Comparison of ENCODE assay signal across 19 cellular contexts in the genomic region with DNA sequence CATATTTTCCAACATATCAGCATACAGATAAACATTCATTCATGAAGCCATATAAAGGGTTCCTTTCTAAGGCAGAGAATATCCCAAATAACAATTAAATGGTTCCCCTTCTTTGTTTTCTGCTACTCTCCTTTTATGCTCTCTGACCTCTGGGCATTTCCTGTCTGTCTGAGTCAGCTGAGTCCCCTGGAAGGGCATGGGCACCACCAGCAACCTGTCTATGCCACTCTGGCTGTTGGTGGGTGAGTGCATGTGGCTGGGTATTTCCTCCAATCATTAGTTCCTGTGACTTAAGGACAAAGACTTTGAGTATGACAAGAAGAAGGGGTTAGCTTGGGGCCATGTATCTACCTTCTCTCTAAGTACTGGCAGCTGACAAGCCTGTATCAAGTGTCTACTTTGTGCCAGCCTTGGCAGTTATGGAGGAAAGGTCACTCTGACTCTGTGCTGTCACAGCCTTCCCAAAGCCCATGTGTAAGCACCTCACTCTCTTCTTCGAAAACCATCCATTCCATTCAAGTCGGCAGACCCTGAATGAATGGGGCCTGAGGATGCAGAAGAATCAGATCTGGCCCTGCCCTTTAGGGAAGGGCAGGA.
DNase-seq lines count a peak whose midpoint lies in the region; ATAC-seq and TF ChIP-seq lines count a peak whose summit lies in the region.
"Had no signal": no experiment of that assay in that cellular context is flagged by ENCODE, and none has a peak within 500 bp of the region (broad histone marks: within the 10 kb centered on the region; RNA-seq: fewer than 3 reads in every experiment).

No MANE protein-coding gene starts in this region.

- 96% methylated on average over 2 of the region's 2 CpGs for WGBS in SK-N-SH (ENCODE audit: low lambda C conversion rate)

- no peak for DNase-seq in SK-N-SH
- no peak for DNase-seq in left ventricle myocardium superior
- peak; percentile 19 for DNase-seq in renal cortical epithelial cell (ENCODE audit: low read depth)
- no peak for DNase-seq in DMS153 (lab: John Stamatoyannopoulos, UW)
- no peak for DNase-seq in NCI-H187 treated with DMSO at 0.1 percent for 48 hours (lab: John Stamatoyannopoulos, UW)
- no peak for DNase-seq in SHP77 (lab: John Stamatoyannopoulos, UW)
- DNase-seq: 8988T; BE2C; Calu3; CD4-positive, alpha-beta memory T cell; DMS79; IMR-90; Kasumi-1; NCI-H1930; NCI-H446; PC-9 had no signal

- H3K4me3 ChIP-seq in SK-N-SH (ENCODE audit: low read depth in 2 of 2, low read length in 1 of 2) (no peak overlapping the region), Loucy (ENCODE audit: low read length, poor library complexity, severe bottlenecking) (peak overlapping the region; percentile 8)
- H3K4me3 ChIP-seq: PC-9 had no signal

- H3K4me1 ChIP-seq in SK-N-SH (ENCODE audit: control insufficient read depth in 1 of 2, insufficient read depth in 2 of 2, low read depth in 1 of 2, low read length in 1 of 2) (peaks cover 65 to 79% of the 10 kb centered on the region in 2 experiments), Loucy (ENCODE audit: insufficient read depth, low read length, poor library complexity, severe bottlenecking) (peaks cover 77% of the 10 kb centered on the region)

- H4K20me1 ChIP-seq in SK-N-SH (ENCODE audit: insufficient read depth) (no peaks in the 10 kb centered on the region), Loucy (ENCODE audit: insufficient read depth, low read length, poor library complexity, severe bottlenecking) (no peaks in the 10 kb centered on the region)

- H3K4me2 ChIP-seq in SK-N-SH (peak overlapping the region; percentile 33; the same call in 1 of the 2 replicates), Loucy (ENCODE audit: low read depth, low read length, poor library complexity, severe bottlenecking) (peak overlapping the region; percentile 37)
- H3K4me2 ChIP-seq: PC-9 had no signal

- POLR2A ChIA-PET in SK-N-SH (lab: Yijun Ruan, JAX): interaction anchor here (1.3 to 1.6 kb wide), 2 partner anchors 20 to 81 kb away, joined by 3 read pairs; no protein-coding TSS in a partner anchor

- H3K9ac ChIP-seq in SK-N-SH: no peak overlapping the region
- peak overlapping the region; percentile 22 for H3K9ac ChIP-seq in Loucy (ENCODE audit: low read depth, low read length, poor library complexity, severe bottlenecking)

- intact Hi-C loops in left ventricle myocardium superior (cut with micrococcal nuclease): no loop called here

- no peaks in the 10 kb centered on the region for H3K79me2 ChIP-seq in SK-N-SH (ENCODE audit: insufficient read depth)
- H3K79me2 ChIP-seq in Loucy (ENCODE audit: insufficient read depth, low read length): no peaks in the 10 kb centered on the region

- TF ChIP-seq CTCF in SK-N-SH (IDR thresholded peaks at IDR 0.05): no peak
- TF ChIP-seq CTCF in Loucy (conservative IDR thresholded peaks at IDR 0.05; ENCODE audit: low read length): no peak

- CTCF ChIA-PET in SK-N-SH (lab: Yijun Ruan, JAX): interaction anchor here (0.8 to 36.9 kb wide), 5 partner anchors 23 to 104 kb away, joined by 3 to 637 read pairs (median 4); no protein-coding TSS in a partner anchor

- H3K27me3 ChIP-seq in SK-N-SH (ENCODE audit: insufficient read depth) (no peaks in the 10 kb centered on the region), Loucy (ENCODE audit: insufficient read depth, low read length, poor library complexity, severe bottlenecking) (no peaks in the 10 kb centered on the region)
- H3K27me3 ChIP-seq: BE2C had no signal

- H3K27ac ChIP-seq in SK-N-SH (ENCODE audit: low read depth in 2 of 2, low read length in 1 of 2): peak overlapping the region; percentile 87 to 100; a peak in 3 of 4 replicates
- H3K27ac ChIP-seq: PC-9 had no signal

- H3K9me3 ChIP-seq in SK-N-SH: no peaks in the 10 kb centered on the region
- H3K9me3 ChIP-seq in Loucy (ENCODE audit: insufficient read depth, low read depth, low read length): no peaks in the 10 kb centered on the region

- H3K9me2 ChIP-seq in SK-N-SH (no peaks in the 10 kb centered on the region), Loucy (replicated peaks; ENCODE audit: low read depth, low read length) (no peaks in the 10 kb centered on the region)

- no peak for TF ChIP-seq EP300 in SK-N-SH (IDR thresholded peaks at IDR 0.05; ENCODE audit: borderline replicate concordance in 1 of 2, low read depth in 1 of 2, low read length in 1 of 2)

- ATAC-seq in SK-N-SH treated with all-trans-retinoic acid at 6 μM for 48 hours: no peak
- peak; percentile 89 for ATAC-seq in left ventricle myocardium superior
- ATAC-seq: HCT116 had no signal

- no peak for TF ChIP-seq RAD21 in SK-N-SH (IDR thresholded peaks at IDR 0.05; ENCODE audit: low read length)

- H3F3A ChIP-seq in SK-N-SH (replicated peaks; ENCODE audit: insufficient read depth): peaks cover 45% of the 10 kb centered on the region
- H3F3A ChIP-seq in Loucy (ENCODE audit: low read depth): peaks cover 7% of the 10 kb centered on the region; the same call in 1 of the 2 replicates

- H3K36me3 ChIP-seq in SK-N-SH (replicated peaks in 1 of 2; ENCODE audit: control insufficient read depth in 1 of 2, insufficient read depth in 2 of 2, low read length in 1 of 2): no peaks in the 10 kb centered on the region
- H3K36me3 ChIP-seq in Loucy (ENCODE audit: insufficient read depth, low read length): no peaks in the 10 kb centered on the region

- H2AFZ ChIP-seq in SK-N-SH (ENCODE audit: low read depth) (no peak overlapping the region), Loucy (ENCODE audit: low read length) (no peak overlapping the region)
- H2AFZ ChIP-seq: PC-9 had no signal

TF ChIP-seq in SK-N-SH, 30 proteins besides CTCF, POLR2A, EP300 and RAD21:
- TF ChIP-seq GATA2 (CRISPR knock-in tag; IDR thresholded peaks at IDR 0.05) (no peak), TCF12 (IDR thresholded peaks at IDR 0.05) (no peak), FOXJ3 (CRISPR knock-in tag; IDR thresholded peaks at IDR 0.05) (no peak), NFIC (IDR thresholded peaks at IDR 0.05; ENCODE audit: borderline replicate concordance) (no peak), CHD2 (IDR thresholded peaks at IDR 0.05; ENCODE audit: low read length, partially characterized antibody) (no peak)
- TF ChIP-seq, protein P1, sequence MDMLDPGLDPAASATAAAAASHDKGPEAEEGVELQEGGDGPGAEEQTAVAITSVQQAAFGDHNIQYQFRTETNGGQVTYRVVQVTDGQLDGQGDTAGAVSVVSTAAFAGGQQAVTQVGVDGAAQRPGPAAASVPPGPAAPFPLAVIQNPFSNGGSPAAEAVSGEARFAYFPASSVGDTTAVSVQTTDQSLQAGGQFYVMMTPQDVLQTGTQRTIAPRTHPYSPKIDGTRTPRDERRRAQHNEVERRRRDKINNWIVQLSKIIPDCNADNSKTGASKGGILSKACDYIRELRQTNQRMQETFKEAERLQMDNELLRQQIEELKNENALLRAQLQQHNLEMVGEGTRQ (IDR thresholded peaks at IDR 0.05; ENCODE audit: borderline replicate concordance, low read depth, low read length): no peak

TF ChIP-seq in SK-N-SH treated with all-trans-retinoic acid at 6 μM for 48 hours, 23 proteins besides CTCF, POLR2A, EP300 and RAD21:
- TF ChIP-seq BACH2 (CRISPR knock-in tag; IDR thresholded peaks at IDR 0.05; ENCODE audit: borderline replicate concordance): no peak
- no peak for TF ChIP-seq ZNF8 (CRISPR knock-in tag; IDR thresholded peaks at IDR 0.05)
- no peak for TF ChIP-seq SNAI2 (CRISPR knock-in tag; IDR thresholded peaks at IDR 0.05)
- TF ChIP-seq TOX (CRISPR knock-in tag; IDR thresholded peaks at IDR 0.05; ENCODE audit: borderline replicate concordance): no peak
